Comparison of ENCODE assay signal across 16 cellular contexts in the genomic region with DNA sequence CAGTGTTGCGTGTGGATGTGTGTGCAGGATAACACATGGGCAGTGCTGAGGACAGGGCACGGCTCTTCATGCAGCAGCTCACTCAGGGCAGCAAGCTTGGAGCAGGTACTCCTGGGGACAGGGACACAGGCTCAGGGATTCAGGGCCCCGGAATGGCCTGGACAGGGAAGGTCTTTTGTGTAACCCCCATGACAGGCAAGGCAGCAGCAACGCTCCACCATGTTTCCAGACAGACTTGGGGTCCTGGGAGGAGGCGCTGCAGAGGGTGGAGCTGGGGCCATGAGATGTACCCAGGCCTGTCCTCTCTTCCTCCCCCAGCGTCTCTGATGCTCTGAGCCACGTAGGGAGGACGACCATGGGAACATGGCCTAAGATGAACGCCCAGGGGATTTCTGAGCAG. TPM values are rescaled to one million over a fixed set of nuclear protein-coding genes. Genes with fewer than 3 reads are reported as not detected.
A peak's percentile ranks its signal among the peaks of the same experiment; 100 is the strongest.
DNase-seq lines count a peak whose midpoint lies in the region; ATAC-seq and TF ChIP-seq lines count a peak whose summit lies in the region.
"Had no signal": no experiment of that assay in that cellular context is flagged by ENCODE, and none has a peak within 500 bp of the region (broad histone marks: within the 10 kb centered on the region; RNA-seq: fewer than 3 reads in every experiment).

No MANE protein-coding gene starts in this region.

- POLR2A ChIA-PET in Panc1 (lab: Charles Lee) (interaction anchor here (0.6 kb wide), 1 partner anchor 1080 kb away, joined by 3 read pairs; no protein-coding TSS in a partner anchor), WTC11 (lab: Charles Lee) (no interaction called here)

- DNase-seq in Panc1 (ENCODE audit: low read depth, low spot score) (no peak), neural progenitor cell (ENCODE audit: low spot score) (no peak), WTC11 (ENCODE audit: low spot score) (no peak), pons (ENCODE audit: low spot score) (no peak)
- no peak for DNase-seq in stimulated activated naive CD4-positive, alpha-beta T cell (lab: John Stamatoyannopoulos, UW)
- DNase-seq: BE2C, Caco-2, DMS53, GM23248, H9, HFFc6 had no signal

- H3K79me2 ChIP-seq in neural progenitor cell (ENCODE audit: low read depth), result no peaks in the 10 kb centered on the region

- no TSS peak for BruUV-seq in Panc1 (replicated peaks; lab: Mats Ljungman, UMichigan)

- intact Hi-C loops in Panc1 (cut with micrococcal nuclease; ENCODE audit: unreplicated experiment), result no loop called here

- H3K27me3 Mint-ChIP-seq in neural progenitor cell (ENCODE audit: insufficient read depth, low read depth) (peaks cover 5% of the 10 kb centered on the region), WTC11 (ENCODE audit: low read depth) (peaks cover 4% of the 10 kb centered on the region)

- no peaks in the 10 kb centered on the region for H3K27me3 ChIP-seq in BLaER1
- H3K27me3 ChIP-seq in BLaER1 treated with 17β-estradiol and CSF1 and Interleukin-3, amounts not matched to agents 10 nM and 100 nM, result no peaks in the 10 kb centered on the region
- peaks cover 4% of the 10 kb centered on the region; the same call in 1 of the 2 replicates for H3K27me3 ChIP-seq in Panc1 (ENCODE audit: control insufficient read depth, insufficient read depth, low read length)
- H3K27me3 ChIP-seq in neural progenitor cell, result no peaks in the 10 kb centered on the region
- H3K27me3 ChIP-seq: BE2C had no signal

- H3K4me1 ChIP-seq in BLaER1, result peaks cover 35% of the 10 kb centered on the region
- H3K4me1 ChIP-seq in BLaER1 treated with 17β-estradiol and CSF1 and Interleukin-3, amounts not matched to agents 10 nM and 100 nM, result peaks cover 16 to 36% (median 29%) of the 10 kb centered on the region in 10 experiments
- peaks cover 4% of the 10 kb centered on the region; the same call in 1 of the 2 replicates for H3K4me1 ChIP-seq in Panc1 (ENCODE audit: control insufficient read depth, insufficient read depth, low read length)
- no peaks in the 10 kb centered on the region for H3K4me1 ChIP-seq in neural progenitor cell
- H3K4me1 ChIP-seq: A549, BE2C, Caco-2 had no signal

- CTCF ChIA-PET in Panc1 (lab: Charles Lee), result no interaction called here
- CTCF ChIA-PET in WTC11 (lab: Charles Lee), result interaction anchor here (0.8 to 1.2 kb wide), 3 partner anchors 7 to 80 kb away, joined by 3 read pairs; a partner anchor contains a TSS

- H3K36me3 Mint-ChIP-seq in neural progenitor cell (peaks cover 47% of the 10 kb centered on the region), WTC11 (peaks cover 36% of the 10 kb centered on the region)

- peaks cover 6% of the 10 kb centered on the region; the same call in 1 of the 2 replicates for H3K36me3 ChIP-seq in BLaER1
- H3K36me3 ChIP-seq in BLaER1 treated with 17β-estradiol and CSF1 and Interleukin-3, amounts not matched to agents 10 nM and 100 nM, result peaks cover 0 to 12% (median 0%) of the 10 kb centered on the region in 11 experiments; a peak in 5 of 22 replicates
- H3K36me3 ChIP-seq in Panc1 (ENCODE audit: control insufficient read depth, insufficient read depth, low read length), result no peaks in the 10 kb centered on the region
- H3K36me3 ChIP-seq in neural progenitor cell, result no peaks in the 10 kb centered on the region
- H3K36me3 ChIP-seq: BE2C had no signal

- no peak overlapping the region for H2AFZ ChIP-seq in neural progenitor cell (replicated peaks)
- H2AFZ ChIP-seq: GM23248 had no signal

- peak overlapping the region; percentile 53 for H3K27ac Mint-ChIP-seq in neural progenitor cell
- H3K27ac Mint-ChIP-seq in WTC11, result no peak overlapping the region
- H3K27ac Mint-ChIP-seq: H9, HFFc6 had no signal

- peaks cover 20% of the 10 kb centered on the region for H3K4me1 Mint-ChIP-seq in neural progenitor cell
- no peaks in the 10 kb centered on the region; the same call in 1 of the 2 replicates for H3K4me1 Mint-ChIP-seq in WTC11

- H3K9ac ChIP-seq in BLaER1 (no peak overlapping the region), neural progenitor cell (no peak overlapping the region)
- no peak overlapping the region for H3K9ac ChIP-seq in BLaER1 treated with 17β-estradiol and CSF1 and Interleukin-3, amounts not matched to agents 10 nM and 100 nM
- H3K9ac ChIP-seq: GM23248 had no signal

- in situ Hi-C loops in Panc1 (cut with HindIII; ENCODE audit: low pct_unique_long_range_greater_than_20kb, low sequenced_read_pairs), result no loop called here

- no peaks in the 10 kb centered on the region for H3F3A ChIP-seq in neural progenitor cell (ENCODE audit: low read depth)

- H3K27ac ChIP-seq in BLaER1, result no peak overlapping the region
- no peak overlapping the region for H3K27ac ChIP-seq in BLaER1 treated with 17β-estradiol and CSF1 and Interleukin-3, amounts not matched to agents 10 nM and 100 nM
- H3K27ac ChIP-seq in Panc1 (ENCODE audit: low read length), result no peak overlapping the region
- no peak overlapping the region for H3K27ac ChIP-seq in neural progenitor cell
- H3K27ac ChIP-seq: A549, GM23248 had no signal

- H3K9me3 Mint-ChIP-seq in neural progenitor cell (peaks cover 24% of the 10 kb centered on the region), WTC11 (peaks cover 41% of the 10 kb centered on the region)

- no peak overlapping the region for H3K4me3 Mint-ChIP-seq in neural progenitor cell
- no peak overlapping the region for H3K4me3 Mint-ChIP-seq in WTC11
- H3K4me3 Mint-ChIP-seq: H9, HFFc6 had no signal

- H4K20me1 ChIP-seq in BLaER1 (no peaks in the 10 kb centered on the region), neural progenitor cell (ENCODE audit: low read depth) (no peaks in the 10 kb centered on the region)
- no peaks in the 10 kb centered on the region for H4K20me1 ChIP-seq in BLaER1 treated with 17β-estradiol and CSF1 and Interleukin-3, amounts not matched to agents 10 nM and 100 nM

- H3K4me3 ChIP-seq in BLaER1, result no peak overlapping the region
- no peak overlapping the region for H3K4me3 ChIP-seq in BLaER1 treated with 17β-estradiol and CSF1 and Interleukin-3, amounts not matched to agents 10 nM and 100 nM
- no peak overlapping the region for H3K4me3 ChIP-seq in Panc1 (ENCODE audit: low read depth in 2 of 2, low read length in 2 of 2)
- H3K4me3 ChIP-seq in neural progenitor cell, result no peak overlapping the region
- H3K4me3 ChIP-seq: A549, GM23248, K562 had no signal

- H3K9me3 ChIP-seq in BLaER1, result peaks cover 40% of the 10 kb centered on the region
- H3K9me3 ChIP-seq in BLaER1 treated with 17β-estradiol and CSF1 and Interleukin-3, amounts not matched to agents 10 nM and 100 nM (replicated peaks in 1 of 11), result peaks cover 32 to 51% (median 46%) of the 10 kb centered on the region in 11 experiments
- H3K9me3 ChIP-seq in Panc1 (ENCODE audit: control insufficient read depth, insufficient read depth, low read depth, low read length), result no peaks in the 10 kb centered on the region; the same call in 1 of the 2 replicates
- no peaks in the 10 kb centered on the region for H3K9me3 ChIP-seq in neural progenitor cell (ENCODE audit: low read depth)
- H3K9me3 ChIP-seq: A549, BE2C, Caco-2 had no signal

- TF ChIP-seq CTCF in Panc1 (IDR thresholded peaks at IDR 0.05), result no peak
- no peak for TF ChIP-seq CTCF in neural progenitor cell (IDR thresholded peaks at IDR 0.05)
- no peak for TF ChIP-seq CTCF in WTC11 (IDR thresholded peaks at IDR 0.05)

- ATAC-seq in Panc1 (peak; percentile 27; the same call in 1 of the 2 replicates), WTC11 (no peak), HG03196 (IDR thresholded peaks at IDR 0.05; ENCODE audit: unreplicated experiment) (no peak)
- ATAC-seq: A549, K562 had no signal

- peak overlapping the region; percentile 89; the same call in 1 of the 2 replicates for H3K4me2 ChIP-seq in BLaER1
- H3K4me2 ChIP-seq in BLaER1 treated with 17β-estradiol and CSF1 and Interleukin-3, amounts not matched to agents 10 nM and 100 nM, result peak overlapping the region in 8 of 11 experiments; percentile 50 to 91 (median 80); a peak in 12 of 22 replicates
- no peak overlapping the region for H3K4me2 ChIP-seq in neural progenitor cell
- H3K4me2 ChIP-seq: A549 had no signal

TF ChIP-seq in WTC11, 78 proteins besides CTCF, POLR2A, EP300 and RAD21 (continues in another document):
- TF ChIP-seq GABPB1 (CRISPR knock-in tag; IDR thresholded peaks at IDR 0.05), result no peak
- TF ChIP-seq SMAD4 (CRISPR knock-in tag; IDR thresholded peaks at IDR 0.05), result no peak
- TF ChIP-seq, protein P1, sequence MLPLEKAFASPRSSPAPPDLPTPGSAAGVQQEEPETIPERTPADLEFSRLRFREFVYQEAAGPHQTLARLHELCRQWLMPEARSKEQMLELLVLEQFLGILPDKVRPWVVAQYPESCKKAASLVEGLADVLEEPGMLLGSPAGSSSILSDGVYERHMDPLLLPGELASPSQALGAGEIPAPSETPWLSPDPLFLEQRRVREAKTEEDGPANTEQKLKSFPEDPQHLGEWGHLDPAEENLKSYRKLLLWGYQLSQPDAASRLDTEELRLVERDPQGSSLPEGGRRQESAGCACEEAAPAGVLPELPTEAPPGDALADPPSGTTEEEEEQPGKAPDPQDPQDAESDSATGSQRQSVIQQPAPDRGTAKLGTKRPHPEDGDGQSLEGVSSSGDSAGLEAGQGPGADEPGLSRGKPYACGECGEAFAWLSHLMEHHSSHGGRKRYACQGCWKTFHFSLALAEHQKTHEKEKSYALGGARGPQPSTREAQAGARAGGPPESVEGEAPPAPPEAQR (CRISPR knock-in tag; IDR thresholded peaks at IDR 0.05), result no peak
- no peak for TF ChIP-seq ZNF219 (CRISPR knock-in tag; IDR thresholded peaks at IDR 0.05; ENCODE audit: borderline replicate concordance)
- no peak for TF ChIP-seq MXD4 (CRISPR knock-in tag; IDR thresholded peaks at IDR 0.05; ENCODE audit: borderline replicate concordance)
- no peak for TF ChIP-seq NR2C2 (CRISPR knock-in tag; IDR thresholded peaks at IDR 0.05)
- no peak for TF ChIP-seq NR3C1 (CRISPR knock-in tag; conservative IDR thresholded peaks at IDR 0.05; ENCODE audit: low read depth)
- TF ChIP-seq, protein P2, sequence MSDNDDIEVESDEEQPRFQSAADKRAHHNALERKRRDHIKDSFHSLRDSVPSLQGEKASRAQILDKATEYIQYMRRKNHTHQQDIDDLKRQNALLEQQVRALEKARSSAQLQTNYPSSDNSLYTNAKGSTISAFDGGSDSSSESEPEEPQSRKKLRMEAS (CRISPR knock-in tag; IDR thresholded peaks at IDR 0.05), result no peak
- no peak for TF ChIP-seq ZNF138 (CRISPR knock-in tag; conservative IDR thresholded peaks at IDR 0.05)

RNA-seq across cellular contexts. Expression of a gene that starts 58.3 kb away (rescaled TPM):
- total RNA-seq in Panc1 (2021; ENCODE audit: unreplicated experiment) (40.5 TPM), neural progenitor cell (ENCODE audit: low replicate concordance) (52.4 and 72.4 TPM in 2 replicates), WTC11 (2021) (46.5 to 56.0 TPM (median 49.0 TPM) in 3 replicates)
- polyA plus RNA-seq in Panc1 (2012; ENCODE audit: insufficient read length), result 20.0 TPM
